In the genomic region with DNA sequence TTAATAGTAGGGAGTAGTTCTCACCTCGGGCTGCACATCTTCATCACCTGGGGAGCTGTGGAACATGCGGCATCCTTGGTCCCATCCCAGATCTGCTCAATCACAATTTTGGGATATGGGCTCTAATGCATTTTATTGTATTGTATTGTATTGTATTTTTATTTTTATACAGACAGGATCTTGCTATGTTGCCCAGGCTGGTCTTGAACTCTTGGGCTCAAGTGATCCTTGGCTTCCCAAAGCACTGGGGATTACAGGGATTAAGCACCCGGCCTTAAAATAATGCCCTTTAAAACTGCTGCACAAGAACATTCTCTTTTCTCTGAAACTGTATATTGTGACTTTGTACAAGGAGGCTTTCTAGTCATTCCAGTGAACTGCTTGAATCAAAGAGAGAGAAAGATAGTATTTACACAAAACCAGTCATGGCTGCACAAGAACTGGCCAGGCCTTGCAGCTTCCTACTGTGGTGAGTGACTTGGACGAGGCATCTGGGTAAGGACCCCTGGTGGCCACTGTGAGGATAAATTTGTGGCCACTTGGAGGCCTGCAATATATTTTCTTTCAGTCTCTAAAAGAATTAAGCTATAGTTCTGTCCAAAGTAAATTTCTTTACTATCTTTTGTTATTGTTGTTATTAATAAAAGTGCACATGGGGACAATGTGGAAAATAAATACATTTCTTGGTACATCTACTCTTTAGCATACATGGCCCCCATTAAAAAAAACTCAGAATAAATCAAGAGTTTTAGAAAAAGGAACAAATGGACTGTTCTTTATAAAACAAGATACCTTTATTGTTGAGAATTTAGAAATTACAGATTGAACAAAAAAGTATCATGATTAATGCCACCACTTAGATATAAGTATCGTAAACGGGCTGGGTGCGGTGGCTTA, we compare ENCODE assay signal across 7 cellular contexts. TPM values are rescaled to one million over a fixed set of nuclear protein-coding genes. Genes with fewer than 3 reads are reported as not detected.
DNase-seq lines count a peak whose midpoint lies in the region; ATAC-seq and TF ChIP-seq lines count a peak whose summit lies in the region.

No MANE protein-coding gene starts in this region.

- H3K27ac ChIP-seq in dorsolateral prefrontal cortex (peak overlapping the region in 28 of 59 donors; percentile 2 to 66 (median 44)), lung (ENCODE audit: low read depth in 1 of 2, low read length in 1 of 2) (no peak overlapping the region)

- 82 to 84% methylated on average over 7 of the region's 7 CpGs for WGBS in lung, 2 donors

- no peak overlapping the region for H3K4me3 ChIP-seq in GM12875 (ENCODE audit: low read depth, low read length)
- H3K4me3 ChIP-seq in dorsolateral prefrontal cortex = no peak overlapping the region
- no peak overlapping the region for H3K4me3 ChIP-seq in lung

- no peaks in the 10 kb centered on the region for H3K27me3 ChIP-seq in dorsolateral prefrontal cortex
- no peaks in the 10 kb centered on the region for H3K27me3 ChIP-seq in lung (ENCODE audit: control insufficient read depth, insufficient read depth)

- DNase-seq in NCI-H69 (lab: John Stamatoyannopoulos, UW) = peak; percentile 67
- DNase-seq in activated CD4-positive, alpha-beta T cell treated with anti-CD3 and anti-CD28 coated beads, Interleukin-2, amount 50 U/mL, for 1 hour = peak; percentile 55
- peak in 8 of 10 donors; percentile 20 to 60 (median 50) for DNase-seq in dorsolateral prefrontal cortex
- peak; percentile 64 for DNase-seq in lung (ENCODE audit: low spot score)
- DNase-seq in stimulated activated CD8-positive, alpha-beta memory T cell treated with anti-CD3 and anti-CD28 coated beads, Interleukin-15, amount 100 ng/mL, for 4 hours (ENCODE audit: low read depth in 2 of 2) = peak; percentile 9 to 30

- no peaks in the 10 kb centered on the region for H3K9me3 ChIP-seq in lung (ENCODE audit: control insufficient read depth in 2 of 2, insufficient read depth in 1 of 2, low read length in 1 of 2)

- peak; percentile 77 for ATAC-seq in HG03175 (IDR thresholded peaks at IDR 0.05; ENCODE audit: unreplicated experiment)
- peak; percentile 71 for ATAC-seq in lung (ENCODE audit: insufficient read depth, low FRiP score)

- peaks cover 0 to 3% of the 10 kb centered on the region in 2 donors for H3K4me1 ChIP-seq in lung (ENCODE audit: control insufficient read depth in 2 of 2, insufficient read depth in 2 of 2, low read length in 2 of 2)

- H3K36me3 ChIP-seq in lung (ENCODE audit: control insufficient read depth in 2 of 2, insufficient read depth in 2 of 2, low read length in 2 of 2) = peaks cover 2 to 13% of the 10 kb centered on the region in 2 donors

- intact Hi-C loops in dorsolateral prefrontal cortex (cut with DNase I) = loop anchor here (2.0 to 10.0 kb wide), 10 partner anchors 48 to 1040 kb away; a partner anchor contains a TSS

- TF ChIP-seq CTCF in GM12875 (IDR thresholded peaks at IDR 0.05; ENCODE audit: borderline replicate concordance, insufficient read depth, low read depth, low read length) = peak; percentile 66
- TF ChIP-seq CTCF in dorsolateral prefrontal cortex (IDR thresholded peaks at IDR 0.05 in 54 of 56, conservative IDR thresholded peaks at IDR 0.05 in 2 of 56; ENCODE audit: low read depth in 1 of 56, partially characterized antibody in 56 of 56) = peak; percentile 56 to 89 (median 76)
- peak; percentile 55 for TF ChIP-seq CTCF in lung (IDR thresholded peaks at IDR 0.05; ENCODE audit: control extremely low read depth, extremely low read depth)

RNA-seq across cellular contexts. Expression of a gene that starts 48.0 kb away (rescaled TPM):
- total RNA-seq in dorsolateral prefrontal cortex = 10 to 100 TPM; 15.5 to 48.9 (median 30.1) TPM
- total RNA-seq in lung = 10 to 100 TPM; 20.6 to 36.9 TPM
- polyA plus RNA-seq in lung = 10 to 100 TPM; 16.4 to 39.2 TPM
